In genomic region chr1:199082778-199083389, GRCh38 we compare ENCODE assay signal across 33 cellular contexts.
DNase-seq lines count a peak whose midpoint lies in the region; ATAC-seq and TF ChIP-seq lines count a peak whose summit lies in the region.
"Had no signal": no experiment of that assay in that cellular context is flagged by ENCODE, and none has a peak within 500 bp of the region (broad histone marks: within the 10 kb centered on the region; RNA-seq: fewer than 3 reads in every experiment).

No MANE protein-coding gene starts in this region.

- H3K27ac Mint-ChIP-seq in nephron = peak overlapping the region in 2 of 3 experiments; percentile 14 to 73
- H3K27ac Mint-ChIP-seq: activated CD4-positive, alpha-beta T cell treated with anti-CD3 and anti-CD28 coated beads, Interleukin-2, amount 10 ng/mL, durations not matched to agents 7 days and 5 days; activated naive CD8-positive, alpha-beta T cell treated with anti-CD3 and anti-CD28 coated beads, Interleukin-2, amount 10 ng/mL, durations not matched to agents 7 days and 5 days; B cell; CD4-positive, alpha-beta memory T cell had no signal

- H3K27me3 ChIP-seq in DND-41 (ENCODE audit: insufficient read depth, low read length, poor library complexity) (no peaks in the 10 kb centered on the region), dorsolateral prefrontal cortex (no peaks in the 10 kb centered on the region)
- H3K27me3 ChIP-seq: foreskin keratinocyte, right atrium auricular region, transverse colon had no signal

- H3K4me3 ChIP-seq in DND-41 (ENCODE audit: low read depth in 1 of 2, low read length in 2 of 2) (no peak overlapping the region), dorsolateral prefrontal cortex (peak overlapping the region in 51 of 59 donors; percentile 1 to 61 (median 34))
- H3K4me3 ChIP-seq: lung, right atrium auricular region, transverse colon had no signal

- H3K4me1 ChIP-seq in DND-41 (ENCODE audit: insufficient read depth, low read length) = peaks cover 73% of the 10 kb centered on the region
- H3K4me1 ChIP-seq: foreskin keratinocyte, parathyroid adenoma, right atrium auricular region, transverse colon had no signal

- ATAC-seq in DND-41 (ENCODE audit: insufficient read depth, low read depth) (peak; percentile 25; the same call in 1 of the 3 replicates), HG03280 (IDR thresholded peaks at IDR 0.05; ENCODE audit: unreplicated experiment) (no peak), HG03342 (IDR thresholded peaks at IDR 0.05; ENCODE audit: unreplicated experiment) (no peak)
- ATAC-seq: esophagus mucosa, foreskin keratinocyte, left cardiac atrium had no signal

- intact Hi-C loops in dorsolateral prefrontal cortex (cut with DNase I) = loop anchor here in 1 of 2 donors (2.0 kb wide), 1 partner anchor 150 kb away; no protein-coding TSS in a partner anchor

- no peak overlapping the region for H3K4me2 ChIP-seq in DND-41 (ENCODE audit: insufficient read depth, low read length)

- no peaks in the 10 kb centered on the region for H3K36me3 Mint-ChIP-seq in nephron (ENCODE audit: low read depth)
- H3K36me3 Mint-ChIP-seq: CD4-positive, alpha-beta memory T cell had no signal

- H4K20me1 ChIP-seq in DND-41 (ENCODE audit: insufficient read depth, low read length) = no peaks in the 10 kb centered on the region

- H3K36me3 ChIP-seq in DND-41 (ENCODE audit: insufficient read depth, low read length) = no peaks in the 10 kb centered on the region
- peaks cover 3% of the 10 kb centered on the region; the same call in 1 of the 2 replicates for H3K36me3 ChIP-seq in KOPT-K1 (ENCODE audit: insufficient read depth, low read length)
- H3K36me3 ChIP-seq: right atrium auricular region, transverse colon, WERI-Rb-1 had no signal

- DNase-seq in DND-41 (no peak), dorsolateral prefrontal cortex (peak in 1 of 10 donors; percentile 34), NCI-H82 treated with DMSO at 0.1 percent for 48 hours (lab: John Stamatoyannopoulos, UW; ENCODE audit: unreplicated experiment) (no peak)
- no peak for DNase-seq in activated naive CD4-positive, alpha-beta T cell (lab: John Stamatoyannopoulos, UW)
- DNase-seq: activated CD4-positive, alpha-beta T cell treated with anti-CD3 and anti-CD28 coated beads, Interleukin-2, amount 10 ng/mL, durations not matched to agents 7 days and 5 days; activated effector memory CD4-positive, alpha-beta T cell treated with Interleukin-2 at 50 U/mL for 16 hours; activated naive CD8-positive, alpha-beta T cell treated with anti-CD3 and anti-CD28 coated beads, Interleukin-2, amount 10 ng/mL, durations not matched to agents 7 days and 5 days; CD4-positive, alpha-beta memory T cell; dermis blood vessel endothelial cell; foreskin keratinocyte; GOT3; KG1; left cardiac atrium; NCI-H1436; NCI-H2081 treated with DMSO at 0.1 percent for 48 hours; NCI-H345; NCI-H69; SIG-M5; stimulated activated CD4-positive, alpha-beta T cell treated with anti-CD3 and anti-CD28 coated beads, Interleukin-12 subunit alpha, Interleukin-12 subunit beta, amount 100 ng/mL, for 4 hours; stimulated activated CD4-positive, alpha-beta T cell treated with anti-CD3 and anti-CD28 coated beads, Interleukin-2, amount 100 ng/mL, for 48 hours; transverse colon; WERI-Rb-1 had no signal

- H3K4me3 Mint-ChIP-seq in nephron = no peak overlapping the region
- H3K4me3 Mint-ChIP-seq: activated CD4-positive, alpha-beta T cell treated with anti-CD3 and anti-CD28 coated beads, Interleukin-2, amount 10 ng/mL, durations not matched to agents 7 days and 5 days; activated naive CD8-positive, alpha-beta T cell treated with anti-CD3 and anti-CD28 coated beads, Interleukin-2, amount 10 ng/mL, durations not matched to agents 7 days and 5 days; B cell; CD4-positive, alpha-beta memory T cell; central memory CD8-positive, alpha-beta T cell; neural crest cell had no signal

- peak overlapping the region; percentile 7; the same call in 1 of the 2 replicates for H3K9ac ChIP-seq in DND-41 (ENCODE audit: low read depth, low read length)
- H3K9ac ChIP-seq: parathyroid adenoma had no signal

- H3K27me3 Mint-ChIP-seq in nephron (ENCODE audit: low read depth) = no peaks in the 10 kb centered on the region
- H3K27me3 Mint-ChIP-seq: activated naive CD8-positive, alpha-beta T cell treated with anti-CD3 and anti-CD28 coated beads, Interleukin-2, amount 10 ng/mL, durations not matched to agents 7 days and 5 days; B cell; CD4-positive, alpha-beta memory T cell; central memory CD8-positive, alpha-beta T cell had no signal

- H3K9me3 Mint-ChIP-seq in nephron = no peaks in the 10 kb centered on the region
- H3K9me3 Mint-ChIP-seq: CD4-positive, alpha-beta memory T cell; central memory CD8-positive, alpha-beta T cell; neural crest cell had no signal

- TF ChIP-seq CTCF in DND-41 (IDR thresholded peaks at IDR 0.05; ENCODE audit: borderline replicate concordance, extremely low read depth, low read length, poor library complexity, severe bottlenecking) (no peak), dorsolateral prefrontal cortex (IDR thresholded peaks at IDR 0.05 in 54 of 56, conservative IDR thresholded peaks at IDR 0.05 in 2 of 56; ENCODE audit: low read depth in 1 of 56, partially characterized antibody in 56 of 56) (peak in 1 of 56 donors; percentile 7), nephron (IDR thresholded peaks at IDR 0.05; ENCODE audit: unreplicated experiment in 3 of 3) (no peak)

- peak overlapping the region; percentile 40; the same call in 1 of the 2 replicates for H2AFZ ChIP-seq in DND-41 (ENCODE audit: low read depth, low read length)
- H2AFZ ChIP-seq: parathyroid adenoma had no signal

- H3K4me1 Mint-ChIP-seq in nephron = peaks cover 35% of the 10 kb centered on the region

- peaks cover 28% of the 10 kb centered on the region for H3K79me2 ChIP-seq in DND-41 (ENCODE audit: insufficient read depth, low read length)
- H3K79me2 ChIP-seq: parathyroid adenoma had no signal

- H3K9me3 ChIP-seq in DND-41 (ENCODE audit: insufficient read depth, low read length, severe bottlenecking) (no peaks in the 10 kb centered on the region), KOPT-K1 (ENCODE audit: insufficient read depth, low read length, poor library complexity, severe bottlenecking) (no peaks in the 10 kb centered on the region)
- H3K9me3 ChIP-seq: right atrium auricular region, transverse colon had no signal

- H3K27ac ChIP-seq in DND-41 (ENCODE audit: low read length) (peak overlapping the region; percentile 88), KOPT-K1 (ENCODE audit: low read depth, low read length, poor library complexity, severe bottlenecking) (peak overlapping the region; percentile 96), dorsolateral prefrontal cortex (peak overlapping the region in 58 of 59 donors; percentile 56 to 99 (median 93))
- H3K27ac ChIP-seq: foreskin keratinocyte, parathyroid adenoma, right atrium auricular region, transverse colon, WERI-Rb-1 had no signal

Comparison
In these comparisons a context has a peak if more than half of its experiments do, and no peak if none do; other contexts are left out.
1. H3K4me3 ChIP-seq: peak in dorsolateral prefrontal cortex (51 of 59); none in DND-41 (0 of 2).
2. Peak in every context shown above with its lines, with median percentiles within 50 percentile points of each other: H3K27ac ChIP-seq.